8 cellular contexts compared by ENCODE assay signal in the genomic region with DNA sequence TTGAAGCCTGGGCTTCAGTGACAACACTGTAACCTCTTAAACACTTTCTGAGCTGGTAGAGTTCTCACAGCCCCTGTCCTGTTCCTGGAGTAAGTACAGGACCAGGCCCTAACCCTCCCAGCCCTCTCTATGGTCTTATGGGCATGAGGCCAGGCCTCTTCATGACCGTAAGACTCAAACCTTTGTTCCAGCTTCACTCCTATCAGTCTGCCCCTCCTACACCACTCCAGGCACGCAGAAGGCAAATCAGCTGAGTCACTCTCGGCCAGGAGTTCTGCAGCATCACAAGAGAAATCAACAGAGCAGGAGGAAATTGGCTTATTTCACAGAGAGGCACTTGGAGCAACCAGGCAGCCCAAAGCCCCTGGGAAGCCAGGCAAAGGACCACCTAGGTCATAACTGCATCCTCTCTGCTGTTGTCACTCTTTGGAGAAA. TPM values are rescaled to one million over a fixed set of nuclear protein-coding genes. Genes with fewer than 3 reads are reported as not detected.
DNase-seq lines count a peak whose midpoint lies in the region; TF ChIP-seq lines count a peak whose summit lies in the region.

No MANE protein-coding gene starts in this region.

- peak overlapping the region; percentile 69 for H3K27ac Mint-ChIP-seq in endodermal cell
- H3K27ac Mint-ChIP-seq in activated CD4-positive, alpha-beta T cell treated with anti-CD3 and anti-CD28 coated beads, Interleukin-2, amount 10 ng/mL, durations not matched to agents 7 days and 5 days, result no peak overlapping the region

- no peaks in the 10 kb centered on the region for H3K36me3 Mint-ChIP-seq in endodermal cell (ENCODE audit: low read depth)
- H3K36me3 Mint-ChIP-seq in activated CD4-positive, alpha-beta T cell treated with anti-CD3 and anti-CD28 coated beads, Interleukin-2, amount 10 ng/mL, durations not matched to agents 7 days and 5 days (ENCODE audit: low read depth), result no peaks in the 10 kb centered on the region

- no peak overlapping the region for H3K4me3 Mint-ChIP-seq in endodermal cell
- no peak overlapping the region for H3K4me3 Mint-ChIP-seq in activated CD4-positive, alpha-beta T cell treated with anti-CD3 and anti-CD28 coated beads, Interleukin-2, amount 10 ng/mL, durations not matched to agents 7 days and 5 days

- H3K27ac ChIP-seq in endodermal cell (ENCODE audit: low read depth, low read length), result no peak overlapping the region

- H3K4me1 Mint-ChIP-seq in endodermal cell, result peaks cover 18% of the 10 kb centered on the region
- no peaks in the 10 kb centered on the region for H3K4me1 Mint-ChIP-seq in activated CD4-positive, alpha-beta T cell treated with anti-CD3 and anti-CD28 coated beads, Interleukin-2, amount 10 ng/mL, durations not matched to agents 7 days and 5 days

- peaks cover 2% of the 10 kb centered on the region for H3K27me3 Mint-ChIP-seq in endodermal cell (ENCODE audit: insufficient read depth)
- peaks cover 8% of the 10 kb centered on the region for H3K27me3 Mint-ChIP-seq in activated CD4-positive, alpha-beta T cell treated with anti-CD3 and anti-CD28 coated beads, Interleukin-2, amount 10 ng/mL, durations not matched to agents 7 days and 5 days

- H3K4me1 ChIP-seq in endodermal cell (ENCODE audit: control insufficient read depth, insufficient read depth, low read length), result peaks cover 4% of the 10 kb centered on the region

- no peak overlapping the region for H3K4me3 ChIP-seq in endodermal cell (ENCODE audit: low read length)
- no peak overlapping the region for H3K4me3 ChIP-seq in retinal pigment epithelial cell (ENCODE audit: low read length)

- DNase-seq in HCEC 1CT (peak; percentile 17), NCI-H526 (lab: John Stamatoyannopoulos, UW) (peak; percentile 84 to 88), endodermal cell (peak; percentile 85), retinal pigment epithelial cell (ENCODE audit: low read depth) (peak; percentile 76), GM10266 (ENCODE audit: extremely low spot score) (no peak), mesenteric fat pad (ENCODE audit: low spot score) (no peak)
- DNase-seq in activated CD4-positive, alpha-beta T cell treated with anti-CD3 and anti-CD28 coated beads, Interleukin-2, amount 10 ng/mL, durations not matched to agents 7 days and 5 days, result no peak
- DNase-seq in activated T-cell treated with anti-CD3 and anti-CD28 coated beads, Interleukin-2, amount 50 U/mL, for 1 hour, result no peak

- H3K9me3 Mint-ChIP-seq in endodermal cell, result no peaks in the 10 kb centered on the region
- H3K9me3 Mint-ChIP-seq in activated CD4-positive, alpha-beta T cell treated with anti-CD3 and anti-CD28 coated beads, Interleukin-2, amount 10 ng/mL, durations not matched to agents 7 days and 5 days, result no peaks in the 10 kb centered on the region

- POLR2A ChIA-PET in activated CD4-positive, alpha-beta T cell treated with anti-CD3 and anti-CD28 coated beads, Interleukin-2, amount 10 ng/mL, durations not matched to agents 7 days and 5 days (lab: Charles Lee), result no interaction called here

- CTCF ChIA-PET in activated CD4-positive, alpha-beta T cell treated with anti-CD3 and anti-CD28 coated beads, Interleukin-2, amount 10 ng/mL, durations not matched to agents 7 days and 5 days (lab: Charles Lee), result no interaction called here

- 40 to 45% methylated on average over 2 to 3 of the region's 3 CpGs for WGBS in endodermal cell (ENCODE audit: insufficient coverage in 1 of 2, insufficient read length in 1 of 2), 2 experiments

- no peaks in the 10 kb centered on the region for H3K9me3 ChIP-seq in endodermal cell (ENCODE audit: control insufficient read depth, low read length)

- no peaks in the 10 kb centered on the region for H3K27me3 ChIP-seq in endodermal cell (ENCODE audit: control insufficient read depth, insufficient read depth, low read length, poor library complexity, severe bottlenecking)

- no peaks in the 10 kb centered on the region for H3K36me3 ChIP-seq in endodermal cell (ENCODE audit: control insufficient read depth, insufficient read depth, low read length)

- H3K9ac ChIP-seq in endodermal cell (ENCODE audit: extremely low read depth, low read length, poor library complexity, severe bottlenecking), result no peak overlapping the region

- TF ChIP-seq CTCF in endodermal cell (conservative IDR thresholded peaks at IDR 0.05) (no peak), retinal pigment epithelial cell (conservative IDR thresholded peaks at IDR 0.05; ENCODE audit: low read depth, low read length) (no peak), GM10266 (IDR thresholded peaks at IDR 0.05; ENCODE audit: control insufficient read depth, insufficient read depth, low read depth, missing control alignments) (no peak)

RNA-seq across cellular contexts. Expression of a gene that starts 25.3 kb away (rescaled TPM):
- total RNA-seq in endodermal cell, result 100 to 1,000 TPM in 1 of 2 donors, 10 to 100 TPM in 1; 82.5 to 107 TPM
- polyA plus RNA-seq in endodermal cell (2013, experiment 1 of 2), result 36.4 TPM
- polyA plus RNA-seq in endodermal cell (2013, experiment 2 of 2), result 32.1 TPM
- 10 to 100 TPM; 39.4 to 42.5 TPM for total RNA-seq in activated CD4-positive, alpha-beta T cell treated with anti-CD3 and anti-CD28 coated beads, Interleukin-2, amount 10 ng/mL, durations not matched to agents 7 days and 5 days
- total RNA-seq in mesenteric fat pad, result 47.3 TPM

Comparison
In these comparisons a context has a peak if more than half of its experiments do, and no peak if none do; other contexts are left out.
1. DNase-seq: peak in HCEC 1CT (single experiment), NCI-H526 (2 of 2), endodermal cell (single experiment) and retinal pigment epithelial cell (single experiment); none in activated CD4-positive, alpha-beta T cell treated with anti-CD3 and anti-CD28 coated beads, Interleukin-2, amount 10 ng/mL, durations not matched to agents 7 days and 5 days (single experiment), GM10266 (single experiment), mesenteric fat pad (single experiment) and activated T-cell treated with anti-CD3 and anti-CD28 coated beads, Interleukin-2, amount 50 U/mL, for 1 hour (single experiment).